17 cellular contexts compared by ENCODE assay signal in the genomic region with DNA sequence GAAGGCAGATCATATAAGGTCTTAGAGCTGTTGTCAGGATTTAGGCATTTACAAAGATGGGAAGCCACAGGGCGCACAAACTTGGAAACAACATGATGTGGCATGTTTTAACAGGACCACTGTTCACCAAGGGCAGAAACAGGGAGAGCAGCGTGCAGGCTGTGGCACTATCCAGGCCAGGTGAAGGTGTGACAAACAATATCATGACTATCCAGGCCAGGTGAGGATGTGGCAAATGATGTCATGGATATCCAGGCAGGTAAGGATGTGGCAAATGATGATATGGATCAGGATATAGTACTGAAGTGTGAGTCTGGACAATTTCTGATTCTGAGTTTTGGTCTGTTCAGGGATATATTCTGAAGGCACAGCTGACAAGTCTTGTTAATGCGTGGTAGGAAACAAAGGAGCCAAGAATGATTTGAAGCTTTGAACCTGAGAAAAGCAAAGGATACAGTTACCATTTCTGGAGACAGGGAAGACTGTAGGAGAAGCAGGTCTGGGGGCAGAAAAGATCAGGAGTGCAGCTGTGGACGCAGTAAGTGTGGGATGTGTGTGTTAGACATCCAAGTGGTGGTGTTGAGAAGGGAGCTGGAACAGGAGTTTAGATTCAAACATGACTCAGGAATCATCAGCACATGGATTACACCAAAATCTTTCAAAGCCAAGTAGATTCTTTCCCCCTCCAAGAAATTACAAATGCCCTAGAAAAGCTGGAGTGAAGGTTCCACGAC.
DNase-seq lines count a peak whose midpoint lies in the region; ATAC-seq, FAIRE-seq and TF ChIP-seq lines count a peak whose summit lies in the region.
"Had no signal": no experiment of that assay in that cellular context is flagged by ENCODE, and none has a peak within 500 bp of the region (broad histone marks: within the 10 kb centered on the region; RNA-seq: fewer than 3 reads in every experiment).

No MANE protein-coding gene starts in this region.

- H3K27me3 ChIP-seq in bronchial epithelial cell (ENCODE audit: control insufficient read depth, insufficient read depth, low read length) = no peaks in the 10 kb centered on the region
- H3K27me3 ChIP-seq: BLaER1 had no signal

- intact Hi-C loops in left ventricle myocardium superior (cut with micrococcal nuclease) (no loop called here), cardiac septum (cut with DNase I) (no loop called here)

- no peak overlapping the region for H3K4me3 ChIP-seq in bronchial epithelial cell (ENCODE audit: low read depth, low read length)
- H3K4me3 ChIP-seq in foreskin fibroblast (ENCODE audit: low read depth in 1 of 2, low read length in 2 of 2) = no peak overlapping the region
- H3K4me3 ChIP-seq: BLaER1 had no signal

- H3K36me3 ChIP-seq in bronchial epithelial cell (ENCODE audit: control insufficient read depth, insufficient read depth, low read length) = no peaks in the 10 kb centered on the region
- H3K36me3 ChIP-seq: BLaER1 had no signal

- ATAC-seq in left ventricle myocardium superior = peak; percentile 30

- TF ChIP-seq POLR2A in GM12892 (IDR thresholded peaks at IDR 0.05; ENCODE audit: low read depth, low read length) = no peak

- no peak for TF ChIP-seq CTCF in bronchial epithelial cell (IDR thresholded peaks at IDR 0.05; ENCODE audit: insufficient read depth, low read length, severe bottlenecking)
- no peak for TF ChIP-seq CTCF in foreskin fibroblast (IDR thresholded peaks at IDR 0.05; ENCODE audit: low read depth, low read length)

- no peak for DNase-seq in left ventricle myocardium superior
- no peak for DNase-seq in cardiac septum (ENCODE audit: low spot score)
- peak; percentile 47 for DNase-seq in bronchial epithelial cell (ENCODE audit: low read depth)
- peak; percentile 20 for DNase-seq in left kidney (ENCODE audit: low read depth, low spot score)
- DNase-seq in urothelium cell line (ENCODE audit: low spot score) = no peak
- DNase-seq in DMS53 treated with DMSO at 0.1 percent for 48 hours (lab: John Stamatoyannopoulos, UW; ENCODE audit: unreplicated experiment) = no peak
- DNase-seq in GM12892 (ENCODE audit: insufficient read length) = no peak
- DNase-seq in foreskin fibroblast = no peak
- DNase-seq: 8988T; CD4-positive, alpha-beta memory T cell; DMS153; DMS79 treated with DMSO at 0.1 percent for 48 hours; GF-D8; H9 had no signal

- FAIRE-seq in bronchial epithelial cell (lab: Jason Lieb, UNC) (no peak), urothelium cell line (lab: Jason Lieb, UNC) (peak; percentile 58), GM12892 (lab: Jason Lieb, UNC) (no peak)
- FAIRE-seq: GM19239, H1 had no signal

Comparison
In these comparisons a context has a peak if more than half of its experiments do, and no peak if none do; other contexts are left out.
1. DNase-seq: peak in bronchial epithelial cell (single experiment) and left kidney (single experiment); none in left ventricle myocardium superior (single experiment), cardiac septum (single experiment), urothelium cell line (single experiment), DMS53 treated with DMSO at 0.1 percent for 48 hours (single experiment), GM12892 (single experiment) and foreskin fibroblast (0 of 2).